Comparison of ENCODE assay signal across 8 cellular contexts in genomic region chr19:57888494-57889231, GRCh38. TPM values are rescaled to one million over a fixed set of nuclear protein-coding genes. Genes with fewer than 3 reads are reported as not detected.
A peak's percentile ranks its signal among the peaks of the same experiment; 100 is the strongest.
DNase-seq lines count a peak whose midpoint lies in the region; ATAC-seq and TF ChIP-seq lines count a peak whose summit lies in the region.

Gene ZNF814, minus strand, starts transcription at chr19:57889037. Its CDS starts 235 bp downstream, at chr19:57888802.

- no peaks in the 10 kb centered on the region for H3K36me3 ChIP-seq in Loucy (ENCODE audit: insufficient read depth, low read length)

- no peaks in the 10 kb centered on the region for H3K27me3 Mint-ChIP-seq in activated CD4-positive, alpha-beta T cell treated with anti-CD3 and anti-CD28 coated beads, Interleukin-2, amount 10 ng/mL, durations not matched to agents 7 days and 5 days

- POLR2A ChIA-PET in AG04449 (lab: Yijun Ruan, JAX), result interaction anchor here (0.6 kb wide), 2 partner anchors 121 to 294 kb away, joined by 3 read pairs; partner anchors contain the start of gene ZNF274
- POLR2A ChIA-PET in activated CD4-positive, alpha-beta T cell treated with anti-CD3 and anti-CD28 coated beads, Interleukin-2, amount 10 ng/mL, durations not matched to agents 7 days and 5 days (lab: Charles Lee), result no interaction called here

- H4K20me1 ChIP-seq in Loucy (ENCODE audit: insufficient read depth, low read length, poor library complexity, severe bottlenecking), result peaks cover 14% of the 10 kb centered on the region

- H3K36me3 Mint-ChIP-seq in activated CD4-positive, alpha-beta T cell treated with anti-CD3 and anti-CD28 coated beads, Interleukin-2, amount 10 ng/mL, durations not matched to agents 7 days and 5 days (ENCODE audit: low read depth), result peaks cover 60% of the 10 kb centered on the region

- H3K79me2 ChIP-seq in Loucy (ENCODE audit: insufficient read depth, low read length), result peaks cover 51% of the 10 kb centered on the region

- peak within 1 kb of the TSS; percentile 92 for H3K27ac Mint-ChIP-seq in activated CD4-positive, alpha-beta T cell treated with anti-CD3 and anti-CD28 coated beads, Interleukin-2, amount 10 ng/mL, durations not matched to agents 7 days and 5 days

- peak within 1 kb of the TSS; percentile 91 for H3K4me2 ChIP-seq in Loucy (ENCODE audit: low read depth, low read length, poor library complexity, severe bottlenecking)

- H3K9me3 Mint-ChIP-seq in activated CD4-positive, alpha-beta T cell treated with anti-CD3 and anti-CD28 coated beads, Interleukin-2, amount 10 ng/mL, durations not matched to agents 7 days and 5 days, result peaks cover 47% of the 10 kb centered on the region

- peak within 1 kb of the TSS; percentile 89 for H3K4me3 Mint-ChIP-seq in activated CD4-positive, alpha-beta T cell treated with anti-CD3 and anti-CD28 coated beads, Interleukin-2, amount 10 ng/mL, durations not matched to agents 7 days and 5 days

- H3K4me1 Mint-ChIP-seq in activated CD4-positive, alpha-beta T cell treated with anti-CD3 and anti-CD28 coated beads, Interleukin-2, amount 10 ng/mL, durations not matched to agents 7 days and 5 days, result peaks cover 28% of the 10 kb centered on the region

- H3K9ac ChIP-seq in Loucy (ENCODE audit: low read depth, low read length, poor library complexity, severe bottlenecking), result peak within 1 kb of the TSS; percentile 91

- H3K4me1 ChIP-seq in Loucy (ENCODE audit: insufficient read depth, low read length, poor library complexity, severe bottlenecking), result peaks cover 24% of the 10 kb centered on the region

- no peaks in the 10 kb centered on the region for H3K9me3 ChIP-seq in Loucy (ENCODE audit: insufficient read depth, low read depth, low read length)

- H3K27me3 ChIP-seq in Loucy (ENCODE audit: insufficient read depth, low read length, poor library complexity, severe bottlenecking), result no peaks in the 10 kb centered on the region

- DNase-seq in AG04449 (ENCODE audit: low read depth, low spot score), result peak; percentile 42
- peak; percentile 88 for DNase-seq in activated CD4-positive, alpha-beta T cell treated with anti-CD3 and anti-CD28 coated beads, Interleukin-2, amount 10 ng/mL, durations not matched to agents 7 days and 5 days
- DNase-seq in coronary artery (ENCODE audit: low spot score), result peak; percentile 80
- DNase-seq in left kidney (ENCODE audit: low read depth, low spot score), result peak; percentile 97
- peak; percentile 49 to 69 (median 66) for DNase-seq in stimulated activated CD4-positive, alpha-beta T cell treated with anti-CD3 and anti-CD28 coated beads, Interleukin-1b, Interleukin-23, amount 100 ng/mL, for 24 hours (ENCODE audit: low read depth in 4 of 4, low spot score in 1 of 4)

- H3F3A ChIP-seq in Loucy (ENCODE audit: low read depth), result no peaks in the 10 kb centered on the region

- TF ChIP-seq CTCF in AG04449 (IDR thresholded peaks at IDR 0.05; ENCODE audit: insufficient read depth, low read length, missing control alignments) (peak; percentile 19), Loucy (conservative IDR thresholded peaks at IDR 0.05; ENCODE audit: low read length) (peak; percentile 33), coronary artery (IDR thresholded peaks at IDR 0.05) (no peak)

- CTCF ChIA-PET in AG04449 (lab: Yijun Ruan, JAX), result interaction anchor here (0.7 to 2.2 kb wide), 7 partner anchors 9 to 267 kb away, joined by 3 to 9 read pairs (median 5); no protein-coding TSS in a partner anchor
- CTCF ChIA-PET in activated CD4-positive, alpha-beta T cell treated with anti-CD3 and anti-CD28 coated beads, Interleukin-2, amount 10 ng/mL, durations not matched to agents 7 days and 5 days (lab: Charles Lee), result no interaction called here

- H3K27ac ChIP-seq in coronary artery, result peak within 1 kb of the TSS in 1 of 2 donors; percentile 77

- peak within 1 kb of the TSS; percentile 89 for H2AFZ ChIP-seq in Loucy (ENCODE audit: low read length)

- peak; percentile 86 for ATAC-seq in GM19351 (IDR thresholded peaks at IDR 0.05; ENCODE audit: unreplicated experiment)
- ATAC-seq in HG02588 (IDR thresholded peaks at IDR 0.05; ENCODE audit: unreplicated experiment), result no peak

- H3K9me2 ChIP-seq in Loucy (replicated peaks; ENCODE audit: low read depth, low read length), result no peaks in the 10 kb centered on the region

- peak within 1 kb of the TSS; percentile 92 for H3K4me3 ChIP-seq in AG04449 (ENCODE audit: low read depth, low read length)
- peak within 1 kb of the TSS; percentile 97 for H3K4me3 ChIP-seq in Loucy (ENCODE audit: low read length, poor library complexity, severe bottlenecking)
- H3K4me3 ChIP-seq in coronary artery, result peak within 1 kb of the TSS; percentile 85

RNA-seq across cellular contexts. Expression of gene ZNF814, which starts in this region (rescaled TPM):
- 10 to 100 TPM; 20.9 to 22.2 TPM for total RNA-seq in activated CD4-positive, alpha-beta T cell treated with anti-CD3 and anti-CD28 coated beads, Interleukin-2, amount 10 ng/mL, durations not matched to agents 7 days and 5 days

Comparison
In these comparisons a context has a peak if more than half of its experiments do, and no peak if none do; other contexts are left out.
1. DNase-seq: peak in every context shown above with its lines; median percentile 97 in left kidney; 88 in activated CD4-positive, alpha-beta T cell treated with anti-CD3 and anti-CD28 coated beads, Interleukin-2, amount 10 ng/mL, durations not matched to agents 7 days and 5 days; 80 in coronary artery; 66 in stimulated activated CD4-positive, alpha-beta T cell treated with anti-CD3 and anti-CD28 coated beads, Interleukin-1b, Interleukin-23, amount 100 ng/mL, for 24 hours; 42 in AG04449.